Comparison of ENCODE assay signal across 21 cellular contexts in the genomic region with DNA sequence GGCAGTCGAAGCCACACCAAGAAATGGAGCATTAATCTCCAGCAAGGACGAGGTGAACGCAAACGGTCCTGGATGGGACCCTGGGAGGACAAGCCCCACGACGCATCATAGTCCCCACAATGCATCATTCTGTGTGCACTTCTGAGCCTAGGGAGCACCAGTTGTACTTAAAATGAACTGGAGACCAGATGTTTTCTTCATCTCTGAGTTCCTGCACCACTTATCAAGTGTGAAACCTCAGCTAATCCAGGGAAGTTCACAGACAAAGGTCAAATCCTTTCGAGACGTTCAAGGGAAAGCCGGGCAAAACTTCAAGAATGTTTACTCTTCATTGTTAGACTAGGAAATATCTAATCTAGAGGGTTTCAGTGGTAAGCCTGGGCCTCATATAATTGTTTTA. TPM values are rescaled to one million over a fixed set of nuclear protein-coding genes. Genes with fewer than 3 reads are reported as not detected.
"Had no signal": no experiment of that assay in that cellular context is flagged by ENCODE, and none has a peak within 500 bp of the region (broad histone marks: within the 10 kb centered on the region; RNA-seq: fewer than 3 reads in every experiment).

No MANE protein-coding gene starts in this region.

- H3K27ac ChIP-seq: left lung, ovary, skin epidermis, upper lobe of right lung had no signal

- H3K27me3 ChIP-seq: ovary, testis, upper lobe of right lung had no signal

- H3K4me3 ChIP-seq: left lung, mucosa of descending colon, ovary, skin epidermis, stomach, testis, upper lobe of right lung had no signal

- H3K9ac ChIP-seq: SK-N-SH had no signal

- DNase-seq: activated CD4-positive, alpha-beta memory T cell treated with anti-CD3 and anti-CD28 coated beads for 36 hours; activated CD4-positive, alpha-beta T cell treated with anti-CD3 and anti-CD28 coated beads for 4 hours; activated naive CD4-positive, alpha-beta T cell; activated naive CD8-positive, alpha-beta T cell treated with anti-CD3 and anti-CD28 coated beads for 36 hours; amniotic stem cell; endodermal cell; left lung; mucosa of descending colon; naive B cell; ovary; SHP77 treated with DMSO at 0.1 percent for 48 hours; SK-N-SH; stimulated activated CD4-positive, alpha-beta T cell treated with anti-CD3 and anti-CD28 coated beads, Interleukin-4, amount 100 ng/mL, for 1 hour; stomach; T-cell; testis; upper lobe of right lung had no signal

- ATAC-seq: activated T-helper 17 cell treated with anti-CD3 and anti-CD28 coated beads, Interleukin-2, amount 50 U/mL, for 72 hours; left lung; mucosa of descending colon; stimulated activated effector memory CD8-positive, alpha-beta T cell treated with anti-CD3 and anti-CD28 coated beads, Interleukin-12 subunit alpha, Interleukin-12 subunit beta, amount 100 ng/mL, for 72 hours; T-cell; upper lobe of right lung; WTC11 had no signal

- H3K4me2 ChIP-seq: SK-N-SH had no signal

- H3K36me3 ChIP-seq: left lung, ovary, stomach, upper lobe of right lung had no signal

- H3K9me3 ChIP-seq: left lung, mucosa of descending colon, ovary, SK-N-SH, stomach, testis, upper lobe of right lung had no signal

RNA-seq across cellular contexts. Expression of a gene that starts 4.6 kb away (rescaled TPM):
- total RNA-seq: activated CD4-positive, alpha-beta memory T cell treated with anti-CD3 and anti-CD28 coated beads for 36 hours; activated T-helper 17 cell treated with anti-CD3 and anti-CD28 coated beads, Interleukin-2, amount 50 U/mL, for 72 hours had no signal
